In the genomic region with DNA sequence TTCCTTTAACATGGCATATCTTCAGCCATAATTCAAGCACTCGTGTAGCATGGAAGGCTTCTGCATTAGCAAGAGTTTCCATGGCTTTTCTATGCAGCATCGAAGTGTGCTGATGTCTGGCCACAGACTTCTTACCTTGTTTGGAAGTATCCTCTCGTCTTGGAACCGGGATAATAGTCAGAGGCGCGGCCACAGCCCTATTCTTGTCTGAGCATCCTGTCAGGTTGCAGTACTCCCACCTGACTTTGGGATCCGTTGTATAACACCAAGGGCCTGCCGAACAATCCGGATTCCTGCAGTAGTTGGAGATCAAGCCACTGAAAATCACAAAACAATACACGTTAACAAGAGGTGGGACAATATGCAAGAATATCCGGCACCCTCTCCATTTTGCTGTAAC, we compare ENCODE assay signal across 32 cellular contexts.
"Had no signal": no experiment of that assay in that cellular context is flagged by ENCODE, and none has a peak within 500 bp of the region (broad histone marks: within the 10 kb centered on the region; RNA-seq: fewer than 3 reads in every experiment).

No MANE protein-coding gene starts in this region.

- H3K9me3 ChIP-seq: adrenal gland, ascending aorta, body of pancreas, breast epithelium had no signal

- H3K4me1 ChIP-seq: adrenal gland, ascending aorta, body of pancreas, breast epithelium had no signal

- H3K27me3 ChIP-seq: adrenal gland, ascending aorta, body of pancreas, brain microvascular endothelial cell, breast epithelium, cardiac muscle cell had no signal

- H3K27ac ChIP-seq: adrenal gland, ascending aorta, body of pancreas, brain microvascular endothelial cell, breast epithelium, cardiac muscle cell had no signal

- H3K4me3 ChIP-seq: adrenal gland, ascending aorta, body of pancreas, breast epithelium, cardiac muscle cell had no signal

- DNase-seq: activated effector memory CD4-positive, alpha-beta T cell treated with anti-CD3 and anti-CD28 coated beads, Interleukin-2, amount 50 U/mL, for 16 hours; activated effector memory CD4-positive, alpha-beta T cell treated with Interleukin-2 at 50 U/mL for 16 hours; activated gamma-delta T cell; activated gamma-delta T cell treated with Interleukin-2 at 50 U/mL for 16 hours; activated naive CD4-positive, alpha-beta T cell; activated naive CD4-positive, alpha-beta T cell treated with anti-CD3 and anti-CD28 coated beads for 36 hours; activated naive CD4-positive, alpha-beta T cell treated with anti-CD3 and anti-CD28 coated beads, Interleukin-2, amount 10 ng/mL, durations not matched to agents 7 days and 5 days; activated naive CD4-positive, alpha-beta T cell treated with anti-CD3 and anti-CD28 coated beads, Interleukin-2, amount 50 U/mL, for 16 hours; activated naive CD4-positive, alpha-beta T cell treated with Interleukin-2 at 50 U/mL for 16 hours; activated naive CD8-positive, alpha-beta T cell treated with anti-CD3 and anti-CD28 coated beads for 36 hours; activated naive CD8-positive, alpha-beta T cell treated with anti-CD3 and anti-CD28 coated beads, Interleukin-2, amount 10 ng/mL, durations not matched to agents 7 days and 5 days; activated naive CD8-positive, alpha-beta T cell treated with anti-CD3 and anti-CD28 coated beads, Interleukin-2, amount 50 U/mL, for 24 hours; activated T-cell treated with anti-CD3 and anti-CD28 coated beads, Interleukin-2, amount 50 U/mL, for 1 hour; activated T-cell treated with anti-CD3 and anti-CD28 coated beads, Interleukin-2, amount 50 U/mL, for 24 hours; activated T-cell treated with anti-CD3 and anti-CD28 coated beads, Interleukin-2, amount 50 U/mL, for 4 hours; activated T-cell treated with anti-CD3 and anti-CD28 coated beads, Interleukin-2, amount 50 U/mL, for 48 hours; activated T-cell treated with anti-CD3 and anti-CD28 coated beads, Interleukin-2, amount 50 U/mL, for 72 hours; adrenal gland; amniotic stem cell; amygdala; anterior cingulate cortex; aorta; body of pancreas; brain microvascular endothelial cell; caudate nucleus; central memory CD4-positive, alpha-beta T cell; cerebellar nuclear complex had no signal

- H3K36me3 ChIP-seq: adrenal gland, brain microvascular endothelial cell, breast epithelium, cardiac muscle cell had no signal

- ATAC-seq: activated naive CD4-positive, alpha-beta T cell treated with anti-CD3 and anti-CD28 coated beads, Interleukin-2, amount 50 U/mL, for 72 hours; activated naive CD8-positive, alpha-beta T cell treated with anti-CD3 and anti-CD28 coated beads, Interleukin-2, amount 50 U/mL, for 24 hours; activated T-cell treated with anti-CD3 and anti-CD28 coated beads, Interleukin-2, amount 50 U/mL, for 4 hours; activated T-cell treated with anti-CD3 and anti-CD28 coated beads, Interleukin-2, amount 50 U/mL, for 72 hours; activated T-helper 17 cell treated with anti-CD3 and anti-CD28 coated beads, Interleukin-2, amount 50 U/mL, for 72 hours; body of pancreas had no signal
